Comparison of ENCODE assay signal across 1 cellular context in the genomic region with DNA sequence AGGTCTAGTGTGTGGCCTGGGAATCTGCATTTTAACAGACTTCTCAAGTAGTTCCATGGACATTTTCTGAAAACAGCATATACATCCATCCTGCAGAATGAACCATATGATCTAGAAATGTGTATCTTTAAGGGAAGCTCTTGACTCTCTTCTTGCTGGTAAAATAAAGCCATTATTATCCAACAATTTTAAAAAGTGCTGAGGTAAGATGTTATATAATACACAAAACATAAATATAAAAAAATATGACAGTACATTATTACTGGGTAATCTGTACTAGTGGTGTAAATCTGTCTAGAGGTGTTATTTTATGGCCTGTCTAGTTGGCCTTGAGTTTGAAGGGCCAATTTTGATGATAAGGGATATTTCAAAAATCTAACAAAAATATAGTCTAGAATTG.
TF ChIP-seq lines count a peak whose summit lies in the region.

No MANE protein-coding gene starts in this region.

TF ChIP-seq in GM23338, 12 proteins besides CTCF, POLR2A, EP300 and RAD21 (continued from another document):
- TF ChIP-seq ZNF331 (CRISPR knock-in tag; IDR thresholded peaks at IDR 0.05; ENCODE audit: low read depth) = no peak
- TF ChIP-seq ZNF462 (CRISPR knock-in tag; IDR thresholded peaks at IDR 0.05) = no peak
- TF ChIP-seq ZNF114 (CRISPR knock-in tag; IDR thresholded peaks at IDR 0.05) = no peak
